Comparison of ENCODE assay signal across 34 cellular contexts in the genomic region with DNA sequence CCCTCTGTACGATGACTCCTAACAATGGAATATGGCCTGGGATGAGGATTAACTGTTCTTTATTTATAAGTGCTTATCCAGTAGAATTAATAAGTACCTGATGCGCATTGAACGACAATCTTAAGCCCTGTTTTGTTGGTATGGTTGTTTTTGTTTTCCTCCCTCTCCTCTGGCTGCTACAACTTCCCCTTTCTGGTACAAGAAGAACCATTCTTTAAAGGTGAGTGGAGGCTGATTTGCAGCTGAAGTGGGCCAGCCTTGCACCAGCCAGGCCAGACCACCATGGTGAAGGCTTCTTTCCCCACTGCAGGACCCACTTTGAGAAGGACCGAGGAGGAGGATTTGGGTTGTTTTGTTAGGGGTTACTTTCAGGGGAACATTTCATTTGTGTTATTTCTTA.
"Had no signal": no experiment of that assay in that cellular context is flagged by ENCODE, and none has a peak within 500 bp of the region (broad histone marks: within the 10 kb centered on the region; RNA-seq: fewer than 3 reads in every experiment).

No MANE protein-coding gene starts in this region.

- H3K9me3 ChIP-seq: esophagus squamous epithelium, gastroesophageal sphincter, heart right ventricle had no signal

- H3K4me3 ChIP-seq: esophagus squamous epithelium, gastroesophageal sphincter, heart right ventricle had no signal

- H3K4me1 Mint-ChIP-seq: activated CD4-positive, alpha-beta memory T cell treated with anti-CD3 and anti-CD28 coated beads, Interleukin-2, amount 10 ng/mL, durations not matched to agents 7 days and 5 days; activated CD4-positive, alpha-beta T cell treated with anti-CD3 and anti-CD28 coated beads, Interleukin-2, amount 10 ng/mL, durations not matched to agents 7 days and 5 days; activated T-helper 17 cell treated with anti-CD3 and anti-CD28 coated beads, Interleukin-2, amount 50 U/mL, for 72 hours; T-helper 17 cell had no signal

- FAIRE-seq: astrocyte, bronchial epithelial cell, colon, endometrium, endothelial cell of umbilical vein had no signal

- H3K27ac Mint-ChIP-seq: activated CD4-positive, alpha-beta memory T cell treated with anti-CD3 and anti-CD28 coated beads, Interleukin-2, amount 10 ng/mL, durations not matched to agents 7 days and 5 days; activated CD4-positive, alpha-beta T cell treated with anti-CD3 and anti-CD28 coated beads, Interleukin-2, amount 10 ng/mL, durations not matched to agents 7 days and 5 days; activated naive CD8-positive, alpha-beta T cell; activated T-cell treated with anti-CD3 and anti-CD28 coated beads, Interleukin-2, amount 50 U/mL, for 24 hours; activated T-cell treated with anti-CD3 and anti-CD28 coated beads, Interleukin-2, amount 50 U/mL, for 72 hours; activated T-helper 17 cell treated with anti-CD3 and anti-CD28 coated beads, Interleukin-2, amount 50 U/mL, for 72 hours; T-helper 17 cell; T-helper 2 cell treated with Interferon-gamma antibody and Interleukin-4, amounts not matched to agents 5 μg/mL and 100 μg/mL, for 36 hours had no signal

- H3K27ac ChIP-seq: brain microvascular endothelial cell, epithelial cell of prostate, esophagus squamous epithelium, gastroesophageal sphincter, heart right ventricle had no signal

- H3K36me3 ChIP-seq: brain microvascular endothelial cell, esophagus squamous epithelium, gastroesophageal sphincter, heart right ventricle had no signal

- H3K4me1 ChIP-seq: esophagus squamous epithelium, gastroesophageal sphincter had no signal

- H3K36me3 Mint-ChIP-seq: activated naive CD8-positive, alpha-beta T cell had no signal

- H3K27me3 Mint-ChIP-seq: activated CD4-positive, alpha-beta memory T cell treated with anti-CD3 and anti-CD28 coated beads, Interleukin-2, amount 10 ng/mL, durations not matched to agents 7 days and 5 days; activated CD4-positive, alpha-beta T cell treated with anti-CD3 and anti-CD28 coated beads, Interleukin-2, amount 10 ng/mL, durations not matched to agents 7 days and 5 days; activated naive CD8-positive, alpha-beta T cell; activated T-cell treated with anti-CD3 and anti-CD28 coated beads, Interleukin-2, amount 50 U/mL, for 24 hours; activated T-helper 17 cell treated with anti-CD3 and anti-CD28 coated beads, Interleukin-2, amount 50 U/mL, for 72 hours; T-helper 17 cell had no signal

- H3K9me3 Mint-ChIP-seq: activated CD4-positive, alpha-beta memory T cell treated with anti-CD3 and anti-CD28 coated beads, Interleukin-2, amount 10 ng/mL, durations not matched to agents 7 days and 5 days; activated CD4-positive, alpha-beta T cell treated with anti-CD3 and anti-CD28 coated beads, Interleukin-2, amount 10 ng/mL, durations not matched to agents 7 days and 5 days; activated T-cell treated with anti-CD3 and anti-CD28 coated beads, Interleukin-2, amount 50 U/mL, for 24 hours; activated T-helper 17 cell treated with anti-CD3 and anti-CD28 coated beads, Interleukin-2, amount 50 U/mL, for 72 hours; T-helper 2 cell treated with Interferon-gamma antibody and Interleukin-4, amounts not matched to agents 5 μg/mL and 100 μg/mL, for 36 hours had no signal

- H3K4me3 Mint-ChIP-seq: activated CD4-positive, alpha-beta memory T cell treated with anti-CD3 and anti-CD28 coated beads, Interleukin-2, amount 10 ng/mL, durations not matched to agents 7 days and 5 days; activated CD4-positive, alpha-beta T cell treated with anti-CD3 and anti-CD28 coated beads, Interleukin-2, amount 10 ng/mL, durations not matched to agents 7 days and 5 days; activated naive CD8-positive, alpha-beta T cell; activated T-cell treated with anti-CD3 and anti-CD28 coated beads, Interleukin-2, amount 50 U/mL, for 24 hours; activated T-cell treated with anti-CD3 and anti-CD28 coated beads, Interleukin-2, amount 50 U/mL, for 72 hours; activated T-helper 17 cell treated with anti-CD3 and anti-CD28 coated beads, Interleukin-2, amount 50 U/mL, for 72 hours; T-helper 17 cell; T-helper 2 cell treated with Interferon-gamma antibody and Interleukin-4, amounts not matched to agents 5 μg/mL and 100 μg/mL, for 36 hours had no signal

- H3K27me3 ChIP-seq: brain microvascular endothelial cell, esophagus squamous epithelium, gastroesophageal sphincter, heart right ventricle had no signal

- DNase-seq: activated CD4-positive, alpha-beta memory T cell treated with anti-CD3 and anti-CD28 coated beads, Interleukin-2, amount 10 ng/mL, durations not matched to agents 7 days and 5 days; activated CD4-positive, alpha-beta T cell treated with anti-CD3 and anti-CD28 coated beads for 1 hour; activated CD4-positive, alpha-beta T cell treated with anti-CD3 and anti-CD28 coated beads for 4 hours; activated CD4-positive, alpha-beta T cell treated with anti-CD3 and anti-CD28 coated beads, Interleukin-2, amount 10 ng/mL, durations not matched to agents 7 days and 5 days; activated CD4-positive, alpha-beta T cell treated with anti-CD3 and anti-CD28 coated beads, Interleukin-2, amount 50 U/mL, for 4 hours; activated CD8-positive, alpha-beta memory T cell treated with anti-CD3 and anti-CD28 coated beads, Interleukin-2, amount 50 U/mL, for 48 hours; activated effector memory CD4-positive, alpha-beta T cell treated with Interleukin-2 at 50 U/mL for 16 hours; activated gamma-delta T cell treated with Interleukin-2 at 50 U/mL for 16 hours; activated naive CD4-positive, alpha-beta T cell treated with anti-CD3 and anti-CD28 coated beads, Interleukin-2, amount 50 U/mL, for 16 hours; activated naive CD4-positive, alpha-beta T cell treated with Interleukin-2 at 50 U/mL for 16 hours; activated T-cell treated with anti-CD3 and anti-CD28 coated beads for 4 hours; activated T-cell treated with anti-CD3 and anti-CD28 coated beads, Interleukin-2, amount 50 U/mL, for 24 hours; activated T-cell treated with anti-CD3 and anti-CD28 coated beads, Interleukin-2, amount 50 U/mL, for 72 hours; amniotic stem cell; anterior cingulate cortex; brain microvascular endothelial cell; cortex of kidney; effector CD8-positive, alpha-beta T cell; esophagus squamous epithelium; foreskin melanocyte; heart right ventricle; T-helper 1 cell; T-helper 17 cell; T1000 had no signal

- ATAC-seq: activated T-cell treated with anti-CD3 and anti-CD28 coated beads, Interleukin-2, amount 50 U/mL, for 72 hours; activated T-helper 17 cell treated with anti-CD3 and anti-CD28 coated beads, Interleukin-2, amount 50 U/mL, for 72 hours; gastroesophageal sphincter; heart right ventricle; T-helper 17 cell had no signal
